ENCODE assay signal across 10 cellular contexts in genomic region chr1:5286244-5286643, GRCh38.
DNase-seq lines count a peak whose midpoint lies in the region; ATAC-seq, FAIRE-seq and TF ChIP-seq lines count a peak whose summit lies in the region.
"Had no signal": no experiment of that assay in that cellular context is flagged by ENCODE, and none has a peak within 500 bp of the region (broad histone marks: within the 10 kb centered on the region; RNA-seq: fewer than 3 reads in every experiment).

No MANE protein-coding gene starts in this region.

- H3K27ac ChIP-seq in OCI-LY3 (ENCODE audit: low read length) = no peak overlapping the region
- H3K27ac ChIP-seq in adrenal gland = no peak overlapping the region

- H3K36me3 ChIP-seq in OCI-LY3 (replicated peaks; ENCODE audit: low read depth, low read length) (no peaks in the 10 kb centered on the region), adrenal gland (replicated peaks in 1 of 2) (no peaks in the 10 kb centered on the region)

- no peak for FAIRE-seq in GM12891 (lab: Jason Lieb, UNC)
- FAIRE-seq: endothelial cell of umbilical vein had no signal

- intact Hi-C loops in adrenal gland (cut with DNase I) = no loop called here

- no peaks in the 10 kb centered on the region for H3K79me2 ChIP-seq in OCI-LY3 (ENCODE audit: low read length)

- no peak overlapping the region for H3K4me3 ChIP-seq in GM12865 (ENCODE audit: low read depth, low read length)
- no peak overlapping the region for H3K4me3 ChIP-seq in OCI-LY3 (ENCODE audit: low read length)
- H3K4me3 ChIP-seq in adrenal gland = no peak overlapping the region

- TF ChIP-seq POLR2A in GM12891 (IDR thresholded peaks at IDR 0.05; ENCODE audit: low read depth, low read length) = no peak
- no peak for TF ChIP-seq POLR2A in adrenal gland (IDR thresholded peaks at IDR 0.05)

- H3K27me3 ChIP-seq in OCI-LY3 (ENCODE audit: low read depth, low read length) = no peaks in the 10 kb centered on the region
- no peaks in the 10 kb centered on the region for H3K27me3 ChIP-seq in adrenal gland

- peak; percentile 30 for TF ChIP-seq CTCF in GM12865 (IDR thresholded peaks at IDR 0.05; ENCODE audit: insufficient read depth, low read depth, low read length, missing control alignments)
- TF ChIP-seq CTCF in OCI-LY3 (IDR thresholded peaks at IDR 0.05; ENCODE audit: low read depth, low read length) = peak; percentile 36
- TF ChIP-seq CTCF in adrenal gland (IDR thresholded peaks at IDR 0.05) = no peak

- H4K20me1 ChIP-seq in OCI-LY3 (ENCODE audit: insufficient read depth, low read length) = no peaks in the 10 kb centered on the region

- H2AFZ ChIP-seq in OCI-LY3 (ENCODE audit: low read depth, low read length) = no peak overlapping the region

- 22 to 84% (median 76%) methylated on average over 2 of the region's 2 CpGs for WGBS in adrenal gland, 4 donors

- H3K4me2 ChIP-seq in OCI-LY3 (ENCODE audit: low read length) = no peak overlapping the region

- DNase-seq in GM12865 (ENCODE audit: low read depth) = no peak
- DNase-seq in activated T-cell treated with anti-CD3 and anti-CD28 coated beads, Interleukin-2, amount 50 U/mL, for 48 hours = peak; percentile 44 to 52
- peak; percentile 14 for DNase-seq in stimulated activated CD4-positive, alpha-beta T cell treated with anti-CD3 and anti-CD28 coated beads, Interleukin-1b, Interleukin-23, amount 100 ng/mL, for 48 hours
- DNase-seq in GM12891 (ENCODE audit: insufficient read length, low spot score) = no peak
- DNase-seq in SHP77 treated with DMSO at 0.1 percent for 48 hours (lab: John Stamatoyannopoulos, UW) = no peak
- no peak for DNase-seq in adrenal gland
- DNase-seq: NCI-H510A had no signal

- no peak overlapping the region for H3K9ac ChIP-seq in OCI-LY3 (ENCODE audit: low read length)

- H3K9me3 ChIP-seq in OCI-LY3 (ENCODE audit: insufficient read depth, low read length) (no peaks in the 10 kb centered on the region), adrenal gland (replicated peaks in 1 of 3) (no peaks in the 10 kb centered on the region)

- H3K4me1 ChIP-seq in OCI-LY3 (ENCODE audit: low read length) (no peaks in the 10 kb centered on the region), adrenal gland (replicated peaks in 1 of 2) (no peaks in the 10 kb centered on the region)

- ATAC-seq in HG03457 (IDR thresholded peaks at IDR 0.05; ENCODE audit: unreplicated experiment) = no peak

TF ChIP-seq in GM12891, 5 proteins besides CTCF, POLR2A, EP300 and RAD21:
- TF ChIP-seq PAX5 (IDR thresholded peaks at IDR 0.05; ENCODE audit: insufficient read depth, low read length, severe bottlenecking) (no peak), SPI1 (IDR thresholded peaks at IDR 0.05; ENCODE audit: low read depth, low read length) (no peak), POU2F2 (IDR thresholded peaks at IDR 0.05; ENCODE audit: low read depth, low read length) (no peak), TAF1 (IDR thresholded peaks at IDR 0.05; ENCODE audit: low read depth, low read length) (no peak), POLR2AphosphoS5 (IDR thresholded peaks at IDR 0.05; ENCODE audit: low read depth, low read length) (no peak)

Comparison
In these comparisons a context has a peak if more than half of its experiments do, and no peak if none do; other contexts are left out.
1. DNase-seq: peak in activated T-cell treated with anti-CD3 and anti-CD28 coated beads, Interleukin-2, amount 50 U/mL, for 48 hours (2 of 2) and stimulated activated CD4-positive, alpha-beta T cell treated with anti-CD3 and anti-CD28 coated beads, Interleukin-1b, Interleukin-23, amount 100 ng/mL, for 48 hours (single experiment); none in GM12865 (single experiment), GM12891 (single experiment), SHP77 treated with DMSO at 0.1 percent for 48 hours (single experiment) and adrenal gland (0 of 7).
2. CTCF ChIP-seq: peak in GM12865 (single experiment) and OCI-LY3 (single experiment); none in adrenal gland (0 of 6).